In genomic region chr5:82924990-82925385, GRCh38 we compare ENCODE assay signal across 14 cellular contexts.
A peak's percentile ranks its signal among the peaks of the same experiment; 100 is the strongest.
DNase-seq lines count a peak whose midpoint lies in the region; ATAC-seq and TF ChIP-seq lines count a peak whose summit lies in the region.
"Had no signal": no experiment of that assay in that cellular context is flagged by ENCODE, and none has a peak within 500 bp of the region (broad histone marks: within the 10 kb centered on the region; RNA-seq: fewer than 3 reads in every experiment).

No MANE protein-coding gene starts in this region.

- no peak overlapping the region for H3K23ac ChIP-seq in neuronal stem cell (ENCODE audit: low read depth, low read length, poor library complexity)

- H3K4me2 ChIP-seq in PC-3 (ENCODE audit: low read length) (no peak overlapping the region), neuronal stem cell (ENCODE audit: insufficient read depth, low read length, poor library complexity, severe bottlenecking) (no peak overlapping the region)

- CTCF ChIA-PET in PC-3 (lab: Charles Lee), result no interaction called here

- peak; percentile 55 for ATAC-seq in PC-3

- POLR2A ChIA-PET in PC-3 (lab: Charles Lee; ENCODE audit: unreplicated experiment), result no interaction called here

- H3K9ac ChIP-seq in PC-3 (ENCODE audit: low read length) (no peak overlapping the region), neuronal stem cell (ENCODE audit: low read depth, low read length, poor library complexity) (no peak overlapping the region)

- H4K8ac ChIP-seq in neuronal stem cell (ENCODE audit: low read depth, low read length), result no peak overlapping the region

- H2BK15ac ChIP-seq in neuronal stem cell (ENCODE audit: low read length), result no peak overlapping the region

- H2BK5ac ChIP-seq in neuronal stem cell (ENCODE audit: low read length), result no peak overlapping the region

- H2BK120ac ChIP-seq in neuronal stem cell (ENCODE audit: low read depth, low read length), result no peak overlapping the region

- intact Hi-C loops in PC-3 (cut with micrococcal nuclease), result no loop called here

- H2BK12ac ChIP-seq in neuronal stem cell (ENCODE audit: low read length), result no peak overlapping the region

- H3K9me3 ChIP-seq in PC-3 (ENCODE audit: low read length) (no peaks in the 10 kb centered on the region), neuronal stem cell (replicated peaks in 1 of 2; ENCODE audit: control insufficient read depth in 2 of 2, insufficient read depth in 1 of 2, low read depth in 1 of 2, low read length in 2 of 2) (no peaks in the 10 kb centered on the region)
- H3K9me3 ChIP-seq: SJCRH30 had no signal

- DNase-seq in PC-3 (peak; percentile 20), brain microvascular endothelial cell (peak; percentile 56), fibroblast of the aortic adventitia (ENCODE audit: low read depth) (peak; percentile 30), neuronal stem cell (ENCODE audit: low spot score) (no peak), NCI-H774 (lab: John Stamatoyannopoulos, UW) (no peak), NOMO-1 treated with dmso at 0.1 percent for 144 hours (lab: John Stamatoyannopoulos, UW; ENCODE audit: unreplicated experiment) (no peak), NCI-H510A (lab: John Stamatoyannopoulos, UW) (no peak)
- DNase-seq in effector CD8-positive, alpha-beta T cell (lab: John Stamatoyannopoulos, UW), result no peak
- DNase-seq: H7, KBM-7, NCI-H1436 treated with DMSO at 0.1 percent for 48 hours, NCI-H2029 treated with DMSO at 0.1 percent for 48 hours, SJCRH30 had no signal

- H3K18ac ChIP-seq in neuronal stem cell (ENCODE audit: low read length), result no peak overlapping the region

- no peaks in the 10 kb centered on the region for H3K79me2 ChIP-seq in PC-3 (ENCODE audit: low read length)

- BruUV-seq in PC-3 (replicated peaks; lab: Mats Ljungman, UMichigan), result no TSS peak

- no peaks in the 10 kb centered on the region for H4K20me1 ChIP-seq in PC-3 (ENCODE audit: low read length)

- peaks cover 5% of the 10 kb centered on the region; the same call in 1 of the 2 replicates for H3K4me1 ChIP-seq in PC-3 (ENCODE audit: insufficient read depth, low read length)
- peaks cover 4 to 7% of the 10 kb centered on the region in 2 donors for H3K4me1 ChIP-seq in neuronal stem cell (ENCODE audit: control insufficient read depth in 2 of 2, insufficient read depth in 1 of 2, low read depth in 1 of 2, low read length in 2 of 2)
- H3K4me1 ChIP-seq: SJCRH30 had no signal

- no peaks in the 10 kb centered on the region for H3F3A ChIP-seq in PC-3 (ENCODE audit: low read length, unreplicated experiment)

- H2AFZ ChIP-seq in PC-3 (ENCODE audit: low read length) (no peak overlapping the region), neuronal stem cell (ENCODE audit: low read length) (peak overlapping the region; percentile 30)

- H3K9me2 ChIP-seq in PC-3 (replicated peaks; ENCODE audit: low read length), result no peaks in the 10 kb centered on the region

- WGBS in neuronal stem cell (ENCODE audit: extremely low coverage in 2 of 2, insufficient read length in 2 of 2, insufficient replicate concordance in 1 of 2), 2 donors, result no CpG with 5 or more reads among the region's 3 CpGs

- no peaks in the 10 kb centered on the region for H3K79me1 ChIP-seq in neuronal stem cell (ENCODE audit: low read depth, low read length)

- no peak overlapping the region for H3K27ac ChIP-seq in PC-3 (ENCODE audit: low read length)
- peak overlapping the region; percentile 21 for H3K27ac ChIP-seq in brain microvascular endothelial cell
- no peak overlapping the region for H3K27ac ChIP-seq in neuronal stem cell (replicated peaks; ENCODE audit: low read length)
- H3K27ac ChIP-seq: RWPE1, SJCRH30 had no signal

- no peaks in the 10 kb centered on the region for H3K36me3 ChIP-seq in PC-3 (ENCODE audit: low read depth, low read length)
- no peaks in the 10 kb centered on the region for H3K36me3 ChIP-seq in brain microvascular endothelial cell (replicated peaks)
- no peaks in the 10 kb centered on the region for H3K36me3 ChIP-seq in neuronal stem cell (replicated peaks in 1 of 2; ENCODE audit: control insufficient read depth in 2 of 2, insufficient read depth in 2 of 2, low read length in 2 of 2)
- H3K36me3 ChIP-seq: SJCRH30 had no signal

- no peak overlapping the region for H3K4me3 ChIP-seq in PC-3 (ENCODE audit: low read length)
- H3K4me3 ChIP-seq in brain microvascular endothelial cell (ENCODE audit: low read depth, low read length), result no peak overlapping the region
- no peak overlapping the region for H3K4me3 ChIP-seq in fibroblast of the aortic adventitia (ENCODE audit: low read depth, low read length)
- H3K4me3 ChIP-seq in neuronal stem cell (ENCODE audit: low read length in 2 of 2), result no peak overlapping the region
- H3K4me3 ChIP-seq: SJCRH30 had no signal

- H3K27me3 ChIP-seq in PC-3 (ENCODE audit: low read length), result no peaks in the 10 kb centered on the region
- no peaks in the 10 kb centered on the region for H3K27me3 ChIP-seq in brain microvascular endothelial cell (replicated peaks)
- H3K27me3 ChIP-seq in neuronal stem cell (ENCODE audit: control insufficient read depth in 3 of 3, insufficient read depth in 3 of 3, low read depth in 1 of 3, low read length in 3 of 3), result no peaks in the 10 kb centered on the region
- H3K27me3 ChIP-seq: SJCRH30 had no signal

- H3K14ac ChIP-seq in neuronal stem cell (ENCODE audit: low read length), result no peak overlapping the region

- H3K4ac ChIP-seq in neuronal stem cell (ENCODE audit: low read length), result no peak overlapping the region

- H2AK5ac ChIP-seq in neuronal stem cell (ENCODE audit: low read depth, low read length), result no peak overlapping the region

- in situ Hi-C loops in brain microvascular endothelial cell (cut with HindIII; ENCODE audit: low pct_ligation_motif_present, low sequenced_read_pairs), result no loop called here

- no peak overlapping the region for H4K91ac ChIP-seq in neuronal stem cell (ENCODE audit: low read depth, low read length, poor library complexity)

- no peak for TF ChIP-seq CTCF in PC-3 (conservative IDR thresholded peaks at IDR 0.05; ENCODE audit: low read depth, low read length)
- no peak for TF ChIP-seq CTCF in brain microvascular endothelial cell (IDR thresholded peaks at IDR 0.05; ENCODE audit: low read depth, low read length, missing control alignments)
- no peak for TF ChIP-seq CTCF in fibroblast of the aortic adventitia (IDR thresholded peaks at IDR 0.05; ENCODE audit: insufficient read depth, low read length)

Comparison
In these comparisons a context has a peak if more than half of its experiments do, and no peak if none do; other contexts are left out.
1. DNase-seq: peak in PC-3 (single experiment), brain microvascular endothelial cell (single experiment) and fibroblast of the aortic adventitia (single experiment); none in neuronal stem cell (single experiment), effector CD8-positive, alpha-beta T cell (single experiment), NCI-H774 (single experiment), NOMO-1 treated with dmso at 0.1 percent for 144 hours (single experiment) and NCI-H510A (single experiment).